In genomic region chr6:159879829-159880228, GRCh38 we compare ENCODE assay signal across 25 cellular contexts.
"Had no signal": no experiment of that assay in that cellular context is flagged by ENCODE, and none has a peak within 500 bp of the region (broad histone marks: within the 10 kb centered on the region; RNA-seq: fewer than 3 reads in every experiment).

No MANE protein-coding gene starts in this region.

- H3K4me3 Mint-ChIP-seq: activated B cell treated with CpG ODN at 0.5 μM for 24 hours; activated CD4-positive, alpha-beta T cell treated with anti-CD3 and anti-CD28 coated beads, Interleukin-2, amount 10 ng/mL, durations not matched to agents 24 days and 14 days; activated naive CD8-positive, alpha-beta T cell treated with anti-CD3 and anti-CD28 coated beads, Interleukin-2, amount 10 ng/mL, durations not matched to agents 7 days and 5 days; T-helper 1 cell treated with Interleukin-12 subunit alpha and Interleukin-12 subunit beta and Interleukin-4 antibody, amounts not matched to agents 30 μg/mL and 1 μg/mL, for 36 hours had no signal

- H3K4me1 Mint-ChIP-seq: activated CD4-positive, alpha-beta T cell treated with anti-CD3 and anti-CD28 coated beads, Interleukin-2, amount 10 ng/mL, durations not matched to agents 24 days and 14 days; activated naive CD8-positive, alpha-beta T cell treated with anti-CD3 and anti-CD28 coated beads, Interleukin-2, amount 10 ng/mL, durations not matched to agents 7 days and 5 days had no signal

- H3K9me3 Mint-ChIP-seq: activated B cell treated with CpG ODN at 0.5 μM for 24 hours; activated CD4-positive, alpha-beta T cell treated with anti-CD3 and anti-CD28 coated beads, Interleukin-2, amount 10 ng/mL, durations not matched to agents 24 days and 14 days; activated naive CD8-positive, alpha-beta T cell treated with anti-CD3 and anti-CD28 coated beads, Interleukin-2, amount 10 ng/mL, durations not matched to agents 7 days and 5 days; T-helper 1 cell treated with Interleukin-12 subunit alpha and Interleukin-12 subunit beta and Interleukin-4 antibody, amounts not matched to agents 30 μg/mL and 1 μg/mL, for 36 hours had no signal

- H3K36me3 ChIP-seq: adrenal gland, breast epithelium, Peyer's patch, SJSA1 had no signal

- DNase-seq: activated B cell treated with CpG ODN at 0.5 μM for 24 hours; activated CD4-positive, alpha-beta T cell treated with anti-CD3 and anti-CD28 coated beads for 1 hour; activated CD4-positive, alpha-beta T cell treated with anti-CD3 and anti-CD28 coated beads, Interleukin-2, amount 10 ng/mL, durations not matched to agents 24 days and 14 days; activated CD4-positive, alpha-beta T cell treated with anti-CD3 and anti-CD28 coated beads, Interleukin-2, amount 50 U/mL, for 48 hours; activated naive CD4-positive, alpha-beta T cell treated with anti-CD3 and anti-CD28 coated beads, Interleukin-2, amount 50 U/mL, for 16 hours; activated naive CD8-positive, alpha-beta T cell treated with anti-CD3 and anti-CD28 coated beads, Interleukin-2, amount 10 ng/mL, durations not matched to agents 7 days and 5 days; activated T-cell treated with anti-CD3 and anti-CD28 coated beads, Interleukin-2, amount 50 U/mL, for 1 hour; adrenal gland; anterior cingulate cortex; caudate nucleus; cortex of kidney; KG1; NCI-H1436; NCI-H187; NCI-H2081; NCI-H510A treated with DMSO at 0.1 percent for 48 hours; NCI-H748 treated with DMSO at 0.1 percent for 48 hours; Peyer's patch; Right ventricle myocardium superior; SW 1271 had no signal

- H3K27ac ChIP-seq: adrenal gland, breast epithelium, Peyer's patch, RWPE1, SJSA1 had no signal

- H3K27me3 ChIP-seq: adrenal gland, breast epithelium, Peyer's patch, SJSA1 had no signal

- H3K4me3 ChIP-seq: adrenal gland, breast epithelium, Peyer's patch, SJSA1 had no signal

- ATAC-seq: SK-N-SH treated with all-trans-retinoic acid at 6 μM for 48 hours had no signal

- H3K36me3 Mint-ChIP-seq: activated naive CD8-positive, alpha-beta T cell treated with anti-CD3 and anti-CD28 coated beads, Interleukin-2, amount 10 ng/mL, durations not matched to agents 7 days and 5 days had no signal

- H3K4me1 ChIP-seq: adrenal gland, breast epithelium, Peyer's patch, SJSA1 had no signal

- H3K27ac Mint-ChIP-seq: activated B cell treated with CpG ODN at 0.5 μM for 24 hours; activated CD4-positive, alpha-beta T cell treated with anti-CD3 and anti-CD28 coated beads, Interleukin-2, amount 10 ng/mL, durations not matched to agents 24 days and 14 days; activated naive CD8-positive, alpha-beta T cell treated with anti-CD3 and anti-CD28 coated beads, Interleukin-2, amount 10 ng/mL, durations not matched to agents 7 days and 5 days; T-helper 1 cell treated with Interleukin-12 subunit alpha and Interleukin-12 subunit beta and Interleukin-4 antibody, amounts not matched to agents 30 μg/mL and 1 μg/mL, for 36 hours had no signal
